In genomic region chr14:59333668-59334067, GRCh38 we compare ENCODE assay signal across 1 cellular context.
TF ChIP-seq lines count a peak whose summit lies in the region.

No MANE protein-coding gene starts in this region.

TF ChIP-seq in SK-N-SH treated with all-trans-retinoic acid at 6 μM for 48 hours, 23 proteins besides CTCF, POLR2A, EP300 and RAD21 (continued from another document):
- TF ChIP-seq, protein P1, sequence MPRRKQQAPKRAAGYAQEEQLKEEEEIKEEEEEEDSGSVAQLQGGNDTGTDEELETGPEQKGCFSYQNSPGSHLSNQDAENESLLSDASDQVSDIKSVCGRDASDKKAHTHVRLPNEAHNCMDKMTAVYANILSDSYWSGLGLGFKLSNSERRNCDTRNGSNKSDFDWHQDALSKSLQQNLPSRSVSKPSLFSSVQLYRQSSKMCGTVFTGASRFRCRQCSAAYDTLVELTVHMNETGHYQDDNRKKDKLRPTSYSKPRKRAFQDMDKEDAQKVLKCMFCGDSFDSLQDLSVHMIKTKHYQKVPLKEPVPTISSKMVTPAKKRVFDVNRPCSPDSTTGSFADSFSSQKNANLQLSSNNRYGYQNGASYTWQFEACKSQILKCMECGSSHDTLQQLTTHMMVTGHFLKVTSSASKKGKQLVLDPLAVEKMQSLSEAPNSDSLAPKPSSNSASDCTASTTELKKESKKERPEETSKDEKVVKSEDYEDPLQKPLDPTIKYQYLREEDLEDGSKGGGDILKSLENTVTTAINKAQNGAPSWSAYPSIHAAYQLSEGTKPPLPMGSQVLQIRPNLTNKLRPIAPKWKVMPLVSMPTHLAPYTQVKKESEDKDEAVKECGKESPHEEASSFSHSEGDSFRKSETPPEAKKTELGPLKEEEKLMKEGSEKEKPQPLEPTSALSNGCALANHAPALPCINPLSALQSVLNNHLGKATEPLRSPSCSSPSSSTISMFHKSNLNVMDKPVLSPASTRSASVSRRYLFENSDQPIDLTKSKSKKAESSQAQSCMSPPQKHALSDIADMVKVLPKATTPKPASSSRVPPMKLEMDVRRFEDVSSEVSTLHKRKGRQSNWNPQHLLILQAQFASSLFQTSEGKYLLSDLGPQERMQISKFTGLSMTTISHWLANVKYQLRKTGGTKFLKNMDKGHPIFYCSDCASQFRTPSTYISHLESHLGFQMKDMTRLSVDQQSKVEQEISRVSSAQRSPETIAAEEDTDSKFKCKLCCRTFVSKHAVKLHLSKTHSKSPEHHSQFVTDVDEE (CRISPR knock-in tag; IDR thresholded peaks at IDR 0.05): no peak
